Comparison of ENCODE assay signal across 30 cellular contexts in genomic region chr18:67483952-67484351, GRCh38. TPM values are rescaled to one million over a fixed set of nuclear protein-coding genes. Genes with fewer than 3 reads are reported as not detected.
"Had no signal": no experiment of that assay in that cellular context is flagged by ENCODE, and none has a peak within 500 bp of the region (broad histone marks: within the 10 kb centered on the region; RNA-seq: fewer than 3 reads in every experiment).

No MANE protein-coding gene starts in this region.

- H3K27ac Mint-ChIP-seq: activated CD4-positive, alpha-beta T cell treated with anti-CD3 and anti-CD28 coated beads, Interleukin-2, amount 10 ng/mL, durations not matched to agents 24 days and 14 days; activated CD8-positive, alpha-beta T cell treated with anti-CD3 and anti-CD28 coated beads for 36 hours; activated naive CD8-positive, alpha-beta T cell treated with anti-CD3 and anti-CD28 coated beads for 36 hours; activated T-cell treated with anti-CD3 and anti-CD28 coated beads, Interleukin-2, amount 50 U/mL, for 72 hours; activated T-helper 17 cell treated with anti-CD3 and anti-CD28 coated beads, Interleukin-2, amount 50 U/mL, for 72 hours had no signal

- H3K9me3 ChIP-seq: Peyer's patch had no signal

- H3K4me1 Mint-ChIP-seq: activated CD4-positive, alpha-beta T cell treated with anti-CD3 and anti-CD28 coated beads, Interleukin-2, amount 10 ng/mL, durations not matched to agents 24 days and 14 days; activated naive CD8-positive, alpha-beta T cell treated with anti-CD3 and anti-CD28 coated beads for 36 hours; activated T-helper 17 cell treated with anti-CD3 and anti-CD28 coated beads, Interleukin-2, amount 50 U/mL, for 72 hours; central memory CD8-positive, alpha-beta T cell had no signal

- DNase-seq: activated CD4-positive, alpha-beta T cell treated with anti-CD3 and anti-CD28 coated beads, Interleukin-2, amount 10 ng/mL, durations not matched to agents 24 days and 14 days; activated CD4-positive, alpha-beta T cell treated with anti-CD3 and anti-CD28 coated beads, Interleukin-2, amount 50 U/mL, for 4 hours; activated CD8-positive, alpha-beta T cell treated with anti-CD3 and anti-CD28 coated beads for 36 hours; activated effector memory CD4-positive, alpha-beta T cell treated with anti-CD3 and anti-CD28 coated beads, Interleukin-2, amount 50 U/mL, for 16 hours; activated naive CD4-positive, alpha-beta T cell; activated naive CD4-positive, alpha-beta T cell treated with anti-CD3 and anti-CD28 coated beads, Interleukin-2, amount 50 U/mL, for 16 hours; activated naive CD8-positive, alpha-beta T cell treated with anti-CD3 and anti-CD28 coated beads for 36 hours; activated T-cell treated with anti-CD3 and anti-CD28 coated beads, Interleukin-2, amount 50 U/mL, for 1 hour; activated T-cell treated with anti-CD3 and anti-CD28 coated beads, Interleukin-2, amount 50 U/mL, for 72 hours; amniotic stem cell; Kasumi-1; KG1; MM.1S; MV-4-11; NCI-H1092; NCI-H1436 treated with DMSO at 0.1 percent for 48 hours; NCI-H2029; NCI-H510A; NCI-H526; NCI-H748 treated with DMSO at 0.1 percent for 48 hours; NK-92 treated with Interleukin-12 subunit alpha and Interleukin-12 subunit beta, amount 100 ng/mL, for 24 hours; PC-3; Peyer's patch; WERI-Rb-1 had no signal

- ATAC-seq: activated CD8-positive, alpha-beta T cell treated with anti-CD3 and anti-CD28 coated beads for 36 hours; activated T-cell treated with anti-CD3 and anti-CD28 coated beads, Interleukin-2, amount 50 U/mL, for 72 hours; activated T-helper 17 cell treated with anti-CD3 and anti-CD28 coated beads, Interleukin-2, amount 50 U/mL, for 72 hours; PC-3; Right ventricle myocardium inferior had no signal

- H3K4me3 ChIP-seq: cardiac muscle cell, Peyer's patch had no signal

- H3K9me3 Mint-ChIP-seq: activated CD4-positive, alpha-beta T cell treated with anti-CD3 and anti-CD28 coated beads, Interleukin-2, amount 10 ng/mL, durations not matched to agents 24 days and 14 days; activated CD8-positive, alpha-beta T cell treated with anti-CD3 and anti-CD28 coated beads for 36 hours; activated naive CD8-positive, alpha-beta T cell treated with anti-CD3 and anti-CD28 coated beads for 36 hours; activated T-cell treated with anti-CD3 and anti-CD28 coated beads, Interleukin-2, amount 50 U/mL, for 72 hours; activated T-helper 17 cell treated with anti-CD3 and anti-CD28 coated beads, Interleukin-2, amount 50 U/mL, for 72 hours; central memory CD8-positive, alpha-beta T cell had no signal

- H3K27me3 ChIP-seq: cardiac muscle cell, Peyer's patch had no signal

- H3K4me3 Mint-ChIP-seq: activated CD4-positive, alpha-beta T cell treated with anti-CD3 and anti-CD28 coated beads, Interleukin-2, amount 10 ng/mL, durations not matched to agents 24 days and 14 days; activated CD8-positive, alpha-beta T cell treated with anti-CD3 and anti-CD28 coated beads for 36 hours; activated naive CD8-positive, alpha-beta T cell treated with anti-CD3 and anti-CD28 coated beads for 36 hours; activated T-cell treated with anti-CD3 and anti-CD28 coated beads, Interleukin-2, amount 50 U/mL, for 72 hours; activated T-helper 17 cell treated with anti-CD3 and anti-CD28 coated beads, Interleukin-2, amount 50 U/mL, for 72 hours; central memory CD8-positive, alpha-beta T cell had no signal

- H3K4me1 ChIP-seq: Peyer's patch had no signal

- H3K27me3 Mint-ChIP-seq: activated CD4-positive, alpha-beta T cell treated with anti-CD3 and anti-CD28 coated beads, Interleukin-2, amount 10 ng/mL, durations not matched to agents 24 days and 14 days; activated naive CD8-positive, alpha-beta T cell treated with anti-CD3 and anti-CD28 coated beads for 36 hours; central memory CD8-positive, alpha-beta T cell had no signal

- H3K27ac ChIP-seq: cardiac muscle cell, Peyer's patch, RWPE1, WERI-Rb-1 had no signal

- H3K36me3 Mint-ChIP-seq: activated naive CD8-positive, alpha-beta T cell treated with anti-CD3 and anti-CD28 coated beads for 36 hours had no signal

- H3K36me3 ChIP-seq: cardiac muscle cell, Peyer's patch, WERI-Rb-1 had no signal

RNA-seq across cellular contexts. Expression of gene DSEL, which starts 32.6 kb away (rescaled TPM):
- total RNA-seq: activated CD4-positive, alpha-beta T cell treated with anti-CD3 and anti-CD28 coated beads, Interleukin-2, amount 10 ng/mL, durations not matched to agents 24 days and 14 days; T-helper 1 cell treated with Interleukin-12 subunit alpha and Interleukin-12 subunit beta and Interleukin-4 antibody, amounts not matched to agents 30 ng/mL and 1 ng/mL, for 36 hours had no signal
